In the genomic region with DNA sequence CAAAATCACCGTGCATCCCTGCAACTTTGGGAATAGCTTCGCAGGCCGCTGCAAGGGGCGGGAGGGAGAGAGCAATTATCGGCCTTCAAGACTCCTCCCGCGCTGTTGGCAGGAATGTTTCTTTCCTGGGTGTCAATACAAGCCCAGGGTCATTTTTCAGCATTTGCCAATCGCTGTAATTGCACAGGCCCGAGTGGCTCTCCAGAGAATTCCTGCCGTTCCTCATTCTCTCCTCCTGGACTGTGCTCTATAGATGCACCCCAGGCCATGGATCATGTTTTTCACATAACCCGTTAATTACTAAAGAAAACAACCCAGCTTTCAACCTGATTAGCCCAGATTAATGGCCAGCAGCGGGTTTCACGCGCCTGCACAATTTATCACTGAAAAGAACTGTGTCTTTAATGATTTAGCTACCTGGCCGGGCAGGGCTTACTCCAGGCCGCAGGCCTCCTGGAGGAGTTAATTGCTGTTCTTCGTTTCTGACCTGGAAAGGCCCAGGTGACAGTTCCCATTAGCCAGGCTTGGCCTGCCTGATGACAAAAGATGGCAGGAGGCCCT, we compare ENCODE assay signal across 26 cellular contexts.
DNase-seq lines count a peak whose midpoint lies in the region; ATAC-seq, FAIRE-seq and TF ChIP-seq lines count a peak whose summit lies in the region.
"Had no signal": no experiment of that assay in that cellular context is flagged by ENCODE, and none has a peak within 500 bp of the region (broad histone marks: within the 10 kb centered on the region; RNA-seq: fewer than 3 reads in every experiment).

No MANE protein-coding gene starts in this region.

- H3K79me2 ChIP-seq in HepG2 (ENCODE audit: insufficient read depth, low read length) = no peaks in the 10 kb centered on the region

- POLR2A ChIA-PET in HepG2 (lab: Yijun Ruan, JAX) = no interaction called here

- no peaks in the 10 kb centered on the region for H3K9me3 Mint-ChIP-seq in glutamatergic neuron (ENCODE audit: unreplicated experiment)
- H3K9me3 Mint-ChIP-seq: activated CD4-positive, alpha-beta T cell treated with anti-CD3 and anti-CD28 coated beads, Interleukin-2, amount 10 ng/mL, durations not matched to agents 7 days and 5 days; activated T-cell treated with anti-CD3 and anti-CD28 coated beads, Interleukin-2, amount 50 U/mL, for 4 hours; CD8-positive, alpha-beta memory T cell; mesothelial cell of epicardium; naive B cell had no signal

- no peak for FAIRE-seq in HepG2 (lab: Jason Lieb, UNC)
- FAIRE-seq: A549 had no signal

- peaks cover 7% of the 10 kb centered on the region for H3K4me1 Mint-ChIP-seq in glutamatergic neuron (ENCODE audit: low read depth, unreplicated experiment)
- H3K4me1 Mint-ChIP-seq: activated CD4-positive, alpha-beta T cell treated with anti-CD3 and anti-CD28 coated beads, Interleukin-2, amount 10 ng/mL, durations not matched to agents 7 days and 5 days; CD8-positive, alpha-beta memory T cell had no signal

- in situ Hi-C loops in HepG2 (cut with HindIII; ENCODE audit: extremely low pct_ligation_motif_present, low pct_unique_long_range_greater_than_20kb) = no loop called here

- H3K4me3 Mint-ChIP-seq in glutamatergic neuron (ENCODE audit: unreplicated experiment) = no peak overlapping the region
- H3K4me3 Mint-ChIP-seq: activated CD4-positive, alpha-beta T cell treated with anti-CD3 and anti-CD28 coated beads, Interleukin-2, amount 10 ng/mL, durations not matched to agents 7 days and 5 days; activated T-cell treated with anti-CD3 and anti-CD28 coated beads, Interleukin-2, amount 50 U/mL, for 4 hours; mesothelial cell of epicardium had no signal

- H3K4me2 ChIP-seq in HepG2 (ENCODE audit: low read depth, low read length) = peak overlapping the region; percentile 66
- H3K4me2 ChIP-seq: A549 had no signal

- H3K9me3 ChIP-seq in HepG2 (ENCODE audit: low read length) (no peaks in the 10 kb centered on the region), right lobe of liver (no peaks in the 10 kb centered on the region)
- H3K9me3 ChIP-seq: A549, gastroesophageal sphincter had no signal

- CTCF ChIA-PET in HepG2 (lab: Yijun Ruan, JAX; ENCODE audit: low intra/inter-chr PET ratio, low total read pairs) = no interaction called here

- peaks cover 36% of the 10 kb centered on the region for H3K4me1 ChIP-seq in HepG2 (ENCODE audit: insufficient read depth, low read length)
- H3K4me1 ChIP-seq in right lobe of liver = peaks cover 0 to 3% (median 0%) of the 10 kb centered on the region in 4 donors
- H3K4me1 ChIP-seq: gastroesophageal sphincter had no signal

- no peak for TF ChIP-seq RAD21 in HepG2 (CRISPR knock-in tag; IDR thresholded peaks at IDR 0.05)

- intact Hi-C loops in HepG2 (cut with micrococcal nuclease; ENCODE audit: unreplicated experiment) (no loop called here), right lobe of liver (cut with DNase I) (no loop called here)

- H3K4me3 ChIP-seq in HepG2 (replicated peaks in 1 of 3; ENCODE audit: insufficient read depth in 1 of 3, low read depth in 2 of 3, low read length in 3 of 3) (peak overlapping the region in 1 of 3 experiments; percentile 40; a peak in 2 of 6 replicates), right lobe of liver (no peak overlapping the region)
- H3K4me3 ChIP-seq: A549, gastroesophageal sphincter, SK-N-MC had no signal

- BruUV-seq in HepG2 (replicated peaks; lab: Mats Ljungman, UMichigan) = no TSS peak

- H3K36me3 ChIP-seq in HepG2 (replicated peaks in 1 of 2; ENCODE audit: control insufficient read depth in 1 of 2, insufficient read depth in 2 of 2, low read length in 2 of 2) (no peaks in the 10 kb centered on the region), right lobe of liver (no peaks in the 10 kb centered on the region)
- H3K36me3 ChIP-seq: gastroesophageal sphincter had no signal

- peak overlapping the region; percentile 31; the same call in 1 of the 2 replicates for H3K9ac ChIP-seq in HepG2 (ENCODE audit: insufficient read depth, low read depth, low read length)

- WGBS in HepG2 (ENCODE audit: low lambda C conversion rate) = 29% methylated on average over 17 of the region's 17 CpGs
- WGBS in right lobe of liver (ENCODE audit: insufficient coverage, low coverage, low lambda C conversion rate, missing lambda C conversion rate) = 95% methylated on average over 16 of the region's 17 CpGs

- DNase-seq in HepG2 (ENCODE audit: low spot score) (no peak), right lobe of liver (no peak), NCI-H69 (lab: John Stamatoyannopoulos, UW) (peak; percentile 100), glutamatergic neuron (no peak), pons (ENCODE audit: low spot score) (no peak), hypothalamus (lab: John Stamatoyannopoulos, UW) (no peak)
- DNase-seq in stimulated activated naive CD4-positive, alpha-beta T cell treated with Interleukin-2 at 50 U/mL for 16 hours (lab: John Stamatoyannopoulos, UW) = no peak
- DNase-seq: activated CD4-positive, alpha-beta T cell treated with anti-CD3 and anti-CD28 coated beads, Interleukin-2, amount 10 ng/mL, durations not matched to agents 7 days and 5 days; activated naive CD4-positive, alpha-beta T cell; activated T-cell treated with anti-CD3 and anti-CD28 coated beads, Interleukin-2, amount 50 U/mL, for 4 hours; AML-193; CD8-positive, alpha-beta memory T cell; GOT3; naive B cell; NCI-H2029 treated with DMSO at 0.1 percent for 48 hours; NCI-H510A treated with DMSO at 0.1 percent for 48 hours; right cardiac atrium; stimulated activated CD4-positive, alpha-beta T cell treated with anti-CD3 and anti-CD28 coated beads, Interleukin-2, amount 100 ng/mL, for 48 hours; T-helper 2 cell; trophoblast cell had no signal

- TF ChIP-seq POLR2A in HepG2 (IDR thresholded peaks at IDR 0.05; ENCODE audit: insufficient read depth in 1 of 2, low read depth in 2 of 2, low read length in 2 of 2) (no peak), right lobe of liver (IDR thresholded peaks at IDR 0.05) (no peak)

- H2AFZ ChIP-seq in HepG2 (ENCODE audit: low read length) = peak overlapping the region; percentile 44

- no peak overlapping the region for H3K27ac ChIP-seq in HepG2 (ENCODE audit: extremely low read length, insufficient read depth, low read length)
- no peak overlapping the region for H3K27ac ChIP-seq in right lobe of liver
- H3K27ac ChIP-seq: A549, gastroesophageal sphincter, RWPE1, SK-N-MC had no signal

- no peaks in the 10 kb centered on the region for H3K27me3 ChIP-seq in HepG2 (ENCODE audit: control insufficient read depth in 1 of 2, insufficient read depth in 2 of 2, low read length in 2 of 2)
- H3K27me3 ChIP-seq in right lobe of liver = no peaks in the 10 kb centered on the region
- H3K27me3 ChIP-seq: gastroesophageal sphincter had no signal

- ATAC-seq in HepG2 (peak; percentile 63), right lobe of liver (no peak), GM19023 (IDR thresholded peaks at IDR 0.05; ENCODE audit: unreplicated experiment) (no peak)
- ATAC-seq: A549; activated T-cell treated with anti-CD3 and anti-CD28 coated beads, Interleukin-2, amount 50 U/mL, for 4 hours; gastroesophageal sphincter had no signal

- H3K27me3 Mint-ChIP-seq in glutamatergic neuron (ENCODE audit: unreplicated experiment) = peaks cover 3% of the 10 kb centered on the region

- TF ChIP-seq EP300 in HepG2 (IDR thresholded peaks at IDR 0.05; ENCODE audit: low read depth in 2 of 2, low read length in 2 of 2) (no peak), HepG2 (CRISPR knock-in tag; IDR thresholded peaks at IDR 0.05; ENCODE audit: borderline replicate concordance) (no peak)

- no peaks in the 10 kb centered on the region for H3K36me3 Mint-ChIP-seq in glutamatergic neuron (ENCODE audit: unreplicated experiment)
- H3K36me3 Mint-ChIP-seq: CD8-positive, alpha-beta memory T cell; mesothelial cell of epicardium; naive B cell had no signal

- H3K27ac Mint-ChIP-seq in glutamatergic neuron (ENCODE audit: unreplicated experiment) = peak overlapping the region; percentile 22
- H3K27ac Mint-ChIP-seq: activated CD4-positive, alpha-beta T cell treated with anti-CD3 and anti-CD28 coated beads, Interleukin-2, amount 10 ng/mL, durations not matched to agents 7 days and 5 days; mesothelial cell of epicardium had no signal

- no peak for TF ChIP-seq CTCF in HepG2 (CRISPR knock-in tag; IDR thresholded peaks at IDR 0.05)
- TF ChIP-seq CTCF in right lobe of liver (IDR thresholded peaks at IDR 0.05) = no peak
- no peak for TF ChIP-seq CTCF in glutamatergic neuron (IDR thresholded peaks at IDR 0.05; ENCODE audit: partially characterized antibody, unreplicated experiment)

- no peaks in the 10 kb centered on the region for H4K20me1 ChIP-seq in HepG2 (ENCODE audit: insufficient read depth, low read length)

TF ChIP-seq in HepG2, 621 proteins besides CTCF, POLR2A, EP300 and RAD21 (continues in another document):
- peak; percentile 16; the same call in 1 of the 2 replicates for TF ChIP-seq HNF4A (CRISPR knock-in tag; IDR thresholded peaks at IDR 0.05)
- TF ChIP-seq KDM5B (CRISPR knock-in tag; IDR thresholded peaks at IDR 0.05; ENCODE audit: borderline replicate concordance) = peak; percentile 34; the same call in 1 of the 2 replicates
- TF ChIP-seq SALL1 (CRISPR knock-in tag; IDR thresholded peaks at IDR 0.05) = peak; percentile 9; the same call in 1 of the 2 replicates
- TF ChIP-seq ZSCAN30 (CRISPR knock-in tag; IDR thresholded peaks at IDR 0.05) = no peak
- peak; percentile 42; the same call in 1 of the 2 replicates for TF ChIP-seq ZFX (CRISPR knock-in tag; IDR thresholded peaks at IDR 0.05; ENCODE audit: low read depth)
